In genomic region chr3:45988100-45988761, GRCh38 we compare ENCODE assay signal across 11 cellular contexts. TPM values are rescaled to one million over a fixed set of nuclear protein-coding genes. Genes with fewer than 3 reads are reported as not detected.
DNase-seq lines count a peak whose midpoint lies in the region; ATAC-seq, FAIRE-seq and TF ChIP-seq lines count a peak whose summit lies in the region.
"Had no signal": no experiment of that assay in that cellular context is flagged by ENCODE, and none has a peak within 500 bp of the region (broad histone marks: within the 10 kb centered on the region; RNA-seq: fewer than 3 reads in every experiment).

No MANE protein-coding gene starts in this region.

- H3K36me3 ChIP-seq in K562 (ENCODE audit: control insufficient read depth, insufficient read depth, low read length), result peaks cover 31% of the 10 kb centered on the region
- peaks cover 17% of the 10 kb centered on the region for H3K36me3 ChIP-seq in lower lobe of right lung
- peaks cover 39% of the 10 kb centered on the region for H3K36me3 ChIP-seq in thymus (ENCODE audit: control insufficient read depth, insufficient read depth)

- CTCF ChIA-PET in K562 (lab: Yijun Ruan, JAX; ENCODE audit: low intra/inter-chr PET ratio), result no interaction called here

- H3K4me1 ChIP-seq in K562 (replicated peaks in 1 of 2; ENCODE audit: control insufficient read depth in 2 of 2, insufficient read depth in 2 of 2, low read length in 2 of 2), result peaks cover 17 to 45% of the 10 kb centered on the region in 2 experiments
- peaks cover 95% of the 10 kb centered on the region for H3K4me1 ChIP-seq in lower lobe of right lung
- H3K4me1 ChIP-seq in thymus (ENCODE audit: control insufficient read depth, insufficient read depth, low read length), result peaks cover 25% of the 10 kb centered on the region

- DNase-seq in SIG-M5 treated with dmso at 0.1 percent for 504 hours (lab: John Stamatoyannopoulos, UW; ENCODE audit: unreplicated experiment) (peak; percentile 62), SIG-M5 (lab: John Stamatoyannopoulos, UW) (no peak), K562 (ENCODE audit: extremely low read depth in 1 of 4, low spot score in 3 of 4) (no peak), lower lobe of right lung (no peak), NCI-H1436 treated with DMSO at 0.1 percent for 48 hours (lab: John Stamatoyannopoulos, UW) (no peak)
- DNase-seq: activated T-cell treated with anti-CD3 and anti-CD28 coated beads for 4 hours, RPMI8226 had no signal

- TF ChIP-seq RAD21 in K562 (CRISPR knock-in tag; conservative IDR thresholded peaks at IDR 0.05 in 1 of 2, IDR thresholded peaks at IDR 0.05 in 1 of 2), result no peak

- peaks cover 27% of the 10 kb centered on the region for H4K20me1 ChIP-seq in K562 (replicated peaks; ENCODE audit: control insufficient read depth, insufficient read depth, low read length)

- ATAC-seq in K562 (no peak), lower lobe of right lung (peak in 1 of 2 donors; percentile 41), GM18909 (IDR thresholded peaks at IDR 0.05; ENCODE audit: poor library complexity, unreplicated experiment) (no peak), HG03432 (IDR thresholded peaks at IDR 0.05; ENCODE audit: unreplicated experiment) (no peak)

- 76% methylated on average over 6 of the region's 6 CpGs for WGBS in K562 (ENCODE audit: insufficient coverage, low coverage, missing lambda C conversion rate)
- 95% methylated on average over 6 of the region's 6 CpGs for WGBS in thymus

- no peak overlapping the region for H3K4me3 ChIP-seq in K562
- H3K4me3 ChIP-seq in lower lobe of right lung, result no peak overlapping the region
- H3K4me3 ChIP-seq in thymus (ENCODE audit: low read length), result no peak overlapping the region

- H3K4me2 ChIP-seq in K562 (ENCODE audit: insufficient read depth, low read length), result no peak overlapping the region

- no peaks in the 10 kb centered on the region for H3K9me3 ChIP-seq in K562 (replicated peaks; ENCODE audit: control insufficient read depth, insufficient read depth, low read depth, low read length)
- no peaks in the 10 kb centered on the region for H3K9me3 ChIP-seq in lower lobe of right lung
- no peaks in the 10 kb centered on the region for H3K9me3 ChIP-seq in thymus (ENCODE audit: control insufficient read depth)

- peak overlapping the region in 1 of 2 experiments; percentile 39; a peak in 1 of 4 replicates for H3K9ac ChIP-seq in K562 (ENCODE audit: insufficient read depth in 1 of 2, low read depth in 2 of 2, low read length in 2 of 2)

- no peak for TF ChIP-seq POLR2A in K562 (conservative IDR thresholded peaks at IDR 0.05)

- peaks cover 17% of the 10 kb centered on the region for H3K9me1 ChIP-seq in K562 (ENCODE audit: control insufficient read depth, insufficient read depth, low read length)

- in situ Hi-C loops in K562 (cut with MboI), result no loop called here

- peaks cover 69% of the 10 kb centered on the region for H3K79me2 ChIP-seq in K562 (ENCODE audit: control insufficient read depth, insufficient read depth, low read length)

- TF ChIP-seq EP300 in K562 (IDR thresholded peaks at IDR 0.05; ENCODE audit: low read length), result no peak

- H3K27me3 ChIP-seq in K562 (ENCODE audit: control insufficient read depth in 2 of 2, insufficient read depth in 2 of 2, low read length in 2 of 2), result no peaks in the 10 kb centered on the region
- H3K27me3 ChIP-seq in lower lobe of right lung (ENCODE audit: low read depth), result no peaks in the 10 kb centered on the region
- no peaks in the 10 kb centered on the region for H3K27me3 ChIP-seq in thymus (ENCODE audit: control insufficient read depth, insufficient read depth)

- no peak overlapping the region for H2AFZ ChIP-seq in K562 (ENCODE audit: low read depth, low read length)

- no peak overlapping the region for H3K27ac ChIP-seq in K562 (ENCODE audit: extremely low read depth, low read depth, low read length)
- peak overlapping the region; percentile 82 for H3K27ac ChIP-seq in lower lobe of right lung
- H3K27ac ChIP-seq in thymus (ENCODE audit: low read depth), result peak overlapping the region; percentile 26

- no TSS peak for BruUV-seq in K562 (replicated peaks; lab: Mats Ljungman, UMichigan)

- intact Hi-C loops in K562 (cut with micrococcal nuclease), result no loop called here
- intact Hi-C loops in lower lobe of right lung (cut with DNase I), result no loop called here

- no peak for TF ChIP-seq CTCF in K562 (IDR thresholded peaks at IDR 0.05 in 2 of 3, conservative IDR thresholded peaks at IDR 0.05 in 1 of 3; ENCODE audit: insufficient read depth in 2 of 3, low read depth in 1 of 3, low read length in 3 of 3)
- no peak for TF ChIP-seq CTCF in lower lobe of right lung (IDR thresholded peaks at IDR 0.05)

- POLR2A ChIA-PET in K562 (lab: Yijun Ruan, JAX), result interaction anchor here (0.6 to 1.3 kb wide), 3 partner anchors 17 to 674 kb away, joined by 3 to 4 read pairs (median 3); no protein-coding TSS in a partner anchor

- peak; percentile 40 for FAIRE-seq in K562 (lab: Jason Lieb, UNC)

TF ChIP-seq in K562, 482 proteins besides CTCF, POLR2A, EP300 and RAD21 (continues in another document):
- TF ChIP-seq ARID1B (IDR thresholded peaks at IDR 0.05), result no peak

RNA-seq across cellular contexts. Expression of gene FYCO1, which starts 7.4 kb away (rescaled TPM):
- 31.3 and 41.9 TPM in 2 replicates for total RNA-seq in K562 (2011; cell fraction: chromatin; rRNA removed; ENCODE audit: low replicate concordance)
- 26.8 and 33.7 TPM in 2 replicates for total RNA-seq in K562 (2011; cell fraction: nucleolus; rRNA removed)
- total RNA-seq in K562 (2011; cell fraction: nucleoplasm; rRNA removed), result 26.5 and 30.9 TPM in 2 replicates
- total RNA-seq in K562 (2014; rRNA removed), result 6.7 and 7.9 TPM in 2 replicates
- 7.4 and 8.3 TPM in 2 replicates for total RNA-seq in K562 (2014; rRNA removed; fragmentation: Illumina TruSeq; extraction: Trizol)
- 8.6 and 9.1 TPM in 2 replicates for total RNA-seq in K562 (2015; rRNA removed; fragmentation: Illumina TruSeq; extraction: Trizol)
- total RNA-seq in K562 (2021), result 11.8 and 13.8 TPM in 2 replicates
- polyA plus RNA-seq in K562 (2011; rRNA removed), result 7.2 and 7.7 TPM in 2 replicates
- 7.5 and 8.3 TPM in 2 replicates for polyA plus RNA-seq in K562 (2011; cell fraction: cytosol; rRNA removed)
- 15.5 and 25.2 TPM in 2 replicates for polyA plus RNA-seq in K562 (2011; cell fraction: nucleus; rRNA removed)
- 5.4 and 7.1 TPM in 2 replicates for polyA plus RNA-seq in K562 (2012)
- polyA plus RNA-seq in K562 (2014; fragmentation: Illumina TruSeq; extraction: Trizol), result 10.6 and 11.1 TPM in 2 replicates
- polyA plus RNA-seq in K562 (2014; fragmentation: Nextera tagmentation; extraction: Ambion mirVana), result 1 to 10 TPM; 2.1 to 3.0 TPM
- polyA plus RNA-seq in K562 (2014; rRNA removed), result 7.4 and 9.6 TPM in 2 replicates
- 13.2 and 13.9 TPM in 2 replicates for polyA minus RNA-seq in K562 (2011; rRNA and poly(A)+ RNA removed)
- 7.2 and 8.5 TPM in 2 replicates for polyA minus RNA-seq in K562 (2011; cell fraction: cytosol; rRNA and poly(A)+ RNA removed)
- polyA minus RNA-seq in K562 (2011; cell fraction: nucleus; rRNA and poly(A)+ RNA removed), result 28.9 and 29.5 TPM in 2 replicates
- 40.9 TPM for total RNA-seq in lower lobe of right lung
- polyA plus RNA-seq in thymus, result 8.1 TPM

RNA-seq across cellular contexts. Expression of gene XCR1, which starts 39.1 kb away (rescaled TPM):
- total RNA-seq in K562 (2011; cell fraction: chromatin; rRNA removed; ENCODE audit: low replicate concordance), result not detected in 2 replicates
- total RNA-seq in K562 (2011; cell fraction: nucleolus; rRNA removed), result not detected in 2 replicates
- not detected in 2 replicates for total RNA-seq in K562 (2011; cell fraction: nucleoplasm; rRNA removed)
- not detected in 2 replicates for total RNA-seq in K562 (2014; rRNA removed)
- not detected in 2 replicates for total RNA-seq in K562 (2014; rRNA removed; fragmentation: Illumina TruSeq; extraction: Trizol)
- total RNA-seq in K562 (2015; rRNA removed; fragmentation: Illumina TruSeq; extraction: Trizol), result not detected in 2 replicates
- not detected in 2 replicates for total RNA-seq in K562 (2021)
- not detected in 2 replicates for polyA plus RNA-seq in K562 (2011; rRNA removed)
- not detected in 2 replicates for polyA plus RNA-seq in K562 (2011; cell fraction: cytosol; rRNA removed)
- polyA plus RNA-seq in K562 (2011; cell fraction: nucleus; rRNA removed), result not detected in 2 replicates
- polyA plus RNA-seq in K562 (2012), result not detected in 2 replicates
- not detected in 2 replicates for polyA plus RNA-seq in K562 (2014; fragmentation: Illumina TruSeq; extraction: Trizol)
- polyA plus RNA-seq in K562 (2014; fragmentation: Nextera tagmentation; extraction: Ambion mirVana), result not detected
- polyA plus RNA-seq in K562 (2014; rRNA removed), result not detected in 2 replicates
- polyA minus RNA-seq in K562 (2011; rRNA and poly(A)+ RNA removed), result not detected in 2 replicates
- not detected in 2 replicates for polyA minus RNA-seq in K562 (2011; cell fraction: cytosol; rRNA and poly(A)+ RNA removed)
- polyA minus RNA-seq in K562 (2011; cell fraction: nucleus; rRNA and poly(A)+ RNA removed), result not detected in 2 replicates
- 0.32 TPM for total RNA-seq in lower lobe of right lung
- 5.7 TPM for polyA plus RNA-seq in thymus
- total RNA-seq: A673 had no signal

RNA-seq across cellular contexts. Expression of gene CXCR6, which starts 45.0 kb away (rescaled TPM):
- not detected in 2 replicates for total RNA-seq in K562 (2011; cell fraction: chromatin; rRNA removed; ENCODE audit: low replicate concordance)
- not detected in 2 replicates for total RNA-seq in K562 (2011; cell fraction: nucleolus; rRNA removed)
- not detected in 2 replicates for total RNA-seq in K562 (2011; cell fraction: nucleoplasm; rRNA removed)
- total RNA-seq in K562 (2014; rRNA removed) (not detected in 2 replicates), K562 (2014; rRNA removed; fragmentation: Illumina TruSeq; extraction: Trizol) (not detected in 2 replicates), K562 (2015; rRNA removed; fragmentation: Illumina TruSeq; extraction: Trizol) (not detected in 2 replicates), K562 (2021) (not detected in 2 replicates), lower lobe of right lung (4.3 TPM)
- polyA plus RNA-seq in K562 (2011; rRNA removed) (not detected in 2 replicates), K562 (2014; fragmentation: Illumina TruSeq; extraction: Trizol) (not detected in 2 replicates), K562 (2014; fragmentation: Nextera tagmentation; extraction: Ambion mirVana) (under 1 TPM in 1 of 2 experiments, not detected in 1; 0.28 TPM), K562 (2014; rRNA removed) (not detected in 2 replicates), thymus (8.5 TPM)
- polyA plus RNA-seq in K562 (2011; cell fraction: cytosol; rRNA removed), result not detected in 2 replicates
- not detected in 2 replicates for polyA plus RNA-seq in K562 (2011; cell fraction: nucleus; rRNA removed)
- 0.12 and 0.16 TPM in 2 replicates for polyA plus RNA-seq in K562 (2012)
- polyA minus RNA-seq in K562 (2011; rRNA and poly(A)+ RNA removed), result not detected in 2 replicates
- not detected in 2 replicates for polyA minus RNA-seq in K562 (2011; cell fraction: cytosol; rRNA and poly(A)+ RNA removed)
- not detected in 2 replicates for polyA minus RNA-seq in K562 (2011; cell fraction: nucleus; rRNA and poly(A)+ RNA removed)
- total RNA-seq: A673 had no signal
